25 cellular contexts compared by ENCODE assay signal in the genomic region with DNA sequence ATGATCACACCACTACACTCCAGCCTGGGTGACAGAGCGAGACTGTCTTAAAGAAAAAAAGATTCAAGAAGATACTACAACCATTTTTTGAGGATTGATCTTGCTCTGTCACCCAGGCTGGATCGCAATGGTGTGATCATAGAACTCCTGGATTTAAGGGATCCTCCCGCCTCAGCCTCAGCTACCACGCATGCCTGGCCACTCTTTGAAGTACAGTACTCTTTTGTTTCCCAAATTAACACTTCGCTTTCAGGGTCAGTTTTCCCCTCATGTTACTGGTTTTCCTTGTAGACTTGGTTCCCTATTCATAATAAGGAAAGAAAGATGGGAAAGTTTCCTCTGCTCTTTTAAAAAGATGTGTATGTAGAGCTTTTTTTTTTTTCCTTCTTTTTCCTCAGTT.
"Had no signal": no experiment of that assay in that cellular context is flagged by ENCODE, and none has a peak within 500 bp of the region (broad histone marks: within the 10 kb centered on the region; RNA-seq: fewer than 3 reads in every experiment).

No MANE protein-coding gene starts in this region.

- H3K27me3 ChIP-seq: esophagus squamous epithelium, left lung, testis, tibial artery had no signal

- H3K9me3 ChIP-seq: esophagus squamous epithelium, left lung, psoas muscle, spleen, testis, tibial artery had no signal

- H3K27me3 Mint-ChIP-seq: type B pancreatic cell had no signal

- H3K4me3 ChIP-seq: esophagus squamous epithelium, left lung, psoas muscle, skin epidermis, spleen, testis, tibial artery had no signal

- H3K27ac ChIP-seq: esophagus squamous epithelium, left lung, psoas muscle, skin epidermis, spleen, testis, tibial artery had no signal

- H3K9me3 Mint-ChIP-seq: effector memory CD8-positive, alpha-beta T cell; naive thymus-derived CD8-positive, alpha-beta T cell; nephron progenitor cell; stimulated activated memory B cell treated with anti-CD40 and anti-IgM and Interleukin-4, amounts not matched to agents 10 μg/mL and 1 μg/mL and 100 μg/mL, for 72 hours; type B pancreatic cell had no signal

- H3K27ac Mint-ChIP-seq: effector memory CD8-positive, alpha-beta T cell; naive thymus-derived CD8-positive, alpha-beta T cell; stimulated activated memory B cell treated with anti-CD40 and anti-IgM and Interleukin-4, amounts not matched to agents 10 μg/mL and 1 μg/mL and 100 μg/mL, for 72 hours; type B pancreatic cell had no signal

- FAIRE-seq: endometrium, kidney had no signal

- H3K4me1 ChIP-seq: left lung, spleen, testis, tibial artery had no signal

- H3K36me3 ChIP-seq: esophagus squamous epithelium, left lung, spleen, tibial artery had no signal

- DNase-seq: cerebellar nuclear complex; cortex of kidney; effector memory CD8-positive, alpha-beta T cell; erythroblast; esophagus squamous epithelium; foreskin melanocyte; kidney; left lung; mesendoderm; midbrain; naive thymus-derived CD8-positive, alpha-beta T cell; nephron progenitor cell; nucleus accumbens; psoas muscle; right cardiac atrium; spleen; stimulated activated CD4-positive, alpha-beta T cell treated with anti-CD3 and anti-CD28 coated beads, Interleukin-4, amount 100 ng/mL, for 4 hours; stimulated activated naive CD8-positive, alpha-beta T cell treated with anti-CD3 and anti-CD28 coated beads, Interleukin-15, Interleukin-2, amounts not matched to agents 100 U/mL and 50 U/mL, for 24 hours; substantia nigra; testis; tibial artery had no signal

- H3K36me3 Mint-ChIP-seq: naive thymus-derived CD8-positive, alpha-beta T cell; stimulated activated memory B cell treated with anti-CD40 and anti-IgM and Interleukin-4, amounts not matched to agents 10 μg/mL and 1 μg/mL and 100 μg/mL, for 72 hours; type B pancreatic cell had no signal

- H3K4me1 Mint-ChIP-seq: naive thymus-derived CD8-positive, alpha-beta T cell; stimulated activated memory B cell treated with anti-CD40 and anti-IgM and Interleukin-4, amounts not matched to agents 10 μg/mL and 1 μg/mL and 100 μg/mL, for 72 hours had no signal

- H3K4me3 Mint-ChIP-seq: effector memory CD8-positive, alpha-beta T cell; nephron progenitor cell; stimulated activated memory B cell treated with anti-CD40 and anti-IgM and Interleukin-4, amounts not matched to agents 10 μg/mL and 1 μg/mL and 100 μg/mL, for 72 hours; type B pancreatic cell had no signal

- ATAC-seq: effector memory CD8-positive, alpha-beta T cell; left lung; naive thymus-derived CD8-positive, alpha-beta T cell; right cardiac atrium; stimulated activated memory B cell treated with anti-CD40 and anti-IgM and Interleukin-4, amounts not matched to agents 10 μg/mL and 1 μg/mL and 100 μg/mL, for 72 hours; stimulated activated naive CD8-positive, alpha-beta T cell treated with anti-CD3 and anti-CD28 coated beads, Interleukin-15, Interleukin-2, amounts not matched to agents 100 U/mL and 50 U/mL, for 24 hours had no signal
